ENCODE assay signal across 24 cellular contexts in the genomic region with DNA sequence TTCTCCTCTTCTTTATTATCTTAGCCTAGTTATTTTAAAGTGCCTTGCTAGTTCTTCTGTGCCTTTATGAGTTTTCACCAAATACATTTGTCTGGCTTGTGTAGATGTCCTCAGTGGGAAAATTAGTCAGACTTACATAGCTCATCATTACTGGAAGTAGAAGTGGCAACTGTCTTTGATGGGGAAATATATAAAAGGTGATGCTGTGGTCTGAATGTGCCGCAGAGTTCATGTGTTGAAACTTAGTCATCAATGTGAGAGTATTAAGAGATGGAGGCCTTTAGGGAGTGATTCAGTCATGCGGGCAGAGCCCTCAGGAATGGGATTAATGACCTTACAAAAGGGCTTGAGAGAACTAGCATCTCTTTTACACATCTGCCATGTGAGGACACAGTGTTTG. TPM values are rescaled to one million over a fixed set of nuclear protein-coding genes. Genes with fewer than 3 reads are reported as not detected.
"Had no signal": no experiment of that assay in that cellular context is flagged by ENCODE, and none has a peak within 500 bp of the region (broad histone marks: within the 10 kb centered on the region; RNA-seq: fewer than 3 reads in every experiment).

No MANE protein-coding gene starts in this region.

- H3K4me3 ChIP-seq: cardiac muscle cell, esophagus squamous epithelium, mucosa of descending colon, suprapubic skin had no signal

- H3K9me3 ChIP-seq: esophagus squamous epithelium, mucosa of descending colon, suprapubic skin had no signal

- H3K36me3 ChIP-seq: cardiac muscle cell had no signal

- H3K4me1 Mint-ChIP-seq: naive B cell, neural crest cell had no signal

- H3K27me3 Mint-ChIP-seq: activated CD4-positive, alpha-beta memory T cell treated with anti-CD3 and anti-CD28 coated beads for 36 hours; naive B cell; progenitor cell of endocrine pancreas; T-helper 17 cell; type B pancreatic cell had no signal

- H3K27ac Mint-ChIP-seq: activated CD4-positive, alpha-beta memory T cell treated with anti-CD3 and anti-CD28 coated beads for 36 hours; activated naive CD4-positive, alpha-beta T cell treated with anti-CD3 and anti-CD28 coated beads, Interleukin-2, amount 10 ng/mL, durations not matched to agents 7 days and 5 days; progenitor cell of endocrine pancreas; T-helper 17 cell; type B pancreatic cell had no signal

- H3K27ac ChIP-seq: cardiac muscle cell, esophagus squamous epithelium, suprapubic skin had no signal

- DNase-seq: activated CD4-positive, alpha-beta memory T cell treated with anti-CD3 and anti-CD28 coated beads for 36 hours; activated CD4-positive, alpha-beta T cell treated with anti-CD3 and anti-CD28 coated beads for 4 hours; activated effector memory CD4-positive, alpha-beta T cell treated with Interleukin-2 at 50 U/mL for 16 hours; activated naive CD4-positive, alpha-beta T cell treated with anti-CD3 and anti-CD28 coated beads, Interleukin-2, amount 10 ng/mL, durations not matched to agents 7 days and 5 days; amniotic stem cell; dermis blood vessel endothelial cell; effector memory CD4-positive, alpha-beta T cell; esophagus squamous epithelium; mesenchymal stem cell; mucosa of descending colon; naive B cell; stimulated activated CD4-positive, alpha-beta T cell treated with anti-CD3 and anti-CD28 coated beads, Interleukin-12 subunit alpha, Interleukin-12 subunit beta, amount 100 ng/mL, for 4 hours; stimulated activated CD4-positive, alpha-beta T cell treated with anti-CD3 and anti-CD28 coated beads, Interleukin-1b, Interleukin-23, amount 100 ng/mL, for 48 hours; stimulated activated CD8-positive, alpha-beta memory T cell treated with anti-CD3 and anti-CD28 coated beads, Interleukin-4, amount 100 ng/mL, for 48 hours; stimulated activated naive CD4-positive, alpha-beta T cell; T-helper 17 cell had no signal

- H3K4me1 ChIP-seq: esophagus squamous epithelium, suprapubic skin had no signal

- H3K4me3 Mint-ChIP-seq: activated CD4-positive, alpha-beta memory T cell treated with anti-CD3 and anti-CD28 coated beads for 36 hours; activated naive CD4-positive, alpha-beta T cell treated with anti-CD3 and anti-CD28 coated beads, Interleukin-2, amount 10 ng/mL, durations not matched to agents 7 days and 5 days; naive B cell; neural crest cell; T-helper 17 cell; type B pancreatic cell had no signal

- ATAC-seq: mucosa of descending colon, T-helper 17 cell had no signal

- H3K27me3 ChIP-seq: cardiac muscle cell, esophagus squamous epithelium, suprapubic skin had no signal

RNA-seq across cellular contexts. Expression of gene ERICH6, which starts 6.4 kb away (rescaled TPM):
- total RNA-seq: activated CD4-positive, alpha-beta memory T cell treated with anti-CD3 and anti-CD28 coated beads for 36 hours; cardiac muscle cell; dermis blood vessel endothelial cell; esophagus squamous epithelium; glomerular endothelial cell; mucosa of descending colon; omental fat pad; progenitor cell of endocrine pancreas had no signal
- polyA plus RNA-seq: liver had no signal
